In genomic region chr7:151518105-151518780, GRCh38 we compare ENCODE assay signal across 8 cellular contexts. TPM values are rescaled to one million over a fixed set of nuclear protein-coding genes. Genes with fewer than 3 reads are reported as not detected.
DNase-seq lines count a peak whose midpoint lies in the region; ATAC-seq and TF ChIP-seq lines count a peak whose summit lies in the region.

No MANE protein-coding gene starts in this region.

- H3K27me3 Mint-ChIP-seq in activated B cell treated with CpG ODN at 0.5 μM for 24 hours, result no peaks in the 10 kb centered on the region
- no peaks in the 10 kb centered on the region for H3K27me3 Mint-ChIP-seq in central memory CD8-positive, alpha-beta T cell

- CTCF ChIA-PET in activated B cell treated with CpG ODN at 0.5 μM for 24 hours (lab: Charles Lee), result interaction anchor here (1.1 kb wide), 1 partner anchor 240 kb away, joined by 3 read pairs; no protein-coding TSS in a partner anchor

- no peak for ATAC-seq in activated B cell treated with CpG ODN at 0.5 μM for 24 hours (ENCODE audit: low read depth)
- peak; percentile 5 for ATAC-seq in central memory CD8-positive, alpha-beta T cell (replicated peaks; ENCODE audit: extremely low read depth, poor library complexity, severe bottlenecking)

- DNase-seq in AG08396 (ENCODE audit: low spot score), result peak; percentile 30
- peak; percentile 63 for DNase-seq in HK-2 (ENCODE audit: unreplicated experiment)
- DNase-seq in activated B cell treated with CpG ODN at 0.5 μM for 24 hours, result peak; percentile 33
- peak; percentile 23 to 37 for DNase-seq in central memory CD8-positive, alpha-beta T cell (ENCODE audit: low spot score in 2 of 2)
- DNase-seq in left kidney (ENCODE audit: low read depth, low spot score), result peak; percentile 64
- peak; percentile 36 to 40 for DNase-seq in stimulated activated CD4-positive, alpha-beta T cell treated with anti-CD3 and anti-CD28 coated beads, Interleukin-2, amount 100 ng/mL, for 48 hours
- no peak for DNase-seq in middle frontal gyrus (ENCODE audit: extremely low spot score, low spot score)
- DNase-seq in DMS153 (lab: John Stamatoyannopoulos, UW), result no peak

- intact Hi-C loops in activated B cell treated with CpG ODN at 0.5 μM for 24 hours (cut with micrococcal nuclease), result loop anchor here (2.0 to 10.0 kb wide), 6 partner anchors 43 to 1193 kb away; partner anchors contain the start of genes ABCF2, ACTR3C and LRRC61

- H3K9me3 Mint-ChIP-seq in activated B cell treated with CpG ODN at 0.5 μM for 24 hours, result no peaks in the 10 kb centered on the region
- H3K9me3 Mint-ChIP-seq in central memory CD8-positive, alpha-beta T cell, result no peaks in the 10 kb centered on the region

- TF ChIP-seq CTCF in activated B cell treated with CpG ODN at 0.5 μM for 24 hours (IDR thresholded peaks at IDR 0.05), result no peak

- peak overlapping the region; percentile 87 for H3K27ac Mint-ChIP-seq in activated B cell treated with CpG ODN at 0.5 μM for 24 hours
- peak overlapping the region; percentile 88 for H3K27ac Mint-ChIP-seq in central memory CD8-positive, alpha-beta T cell (ENCODE audit: low read depth)

- peaks cover 19% of the 10 kb centered on the region for H3K36me3 Mint-ChIP-seq in activated B cell treated with CpG ODN at 0.5 μM for 24 hours (ENCODE audit: low read depth)
- peaks cover 21% of the 10 kb centered on the region for H3K36me3 Mint-ChIP-seq in central memory CD8-positive, alpha-beta T cell (ENCODE audit: insufficient read depth)

- H3K4me1 Mint-ChIP-seq in activated B cell treated with CpG ODN at 0.5 μM for 24 hours, result peaks cover 48% of the 10 kb centered on the region
- peaks cover 56% of the 10 kb centered on the region for H3K4me1 Mint-ChIP-seq in central memory CD8-positive, alpha-beta T cell

- peak overlapping the region; percentile 89 for H3K4me3 Mint-ChIP-seq in activated B cell treated with CpG ODN at 0.5 μM for 24 hours
- H3K4me3 Mint-ChIP-seq in central memory CD8-positive, alpha-beta T cell, result peak overlapping the region; percentile 84

- POLR2A ChIA-PET in activated B cell treated with CpG ODN at 0.5 μM for 24 hours (lab: Charles Lee), result interaction anchor here (0.7 to 2.7 kb wide), 4 partner anchors 45 to 115 kb away, joined by 3 to 34 read pairs (median 4); no protein-coding TSS in a partner anchor

RNA-seq across cellular contexts. Expression of gene RHEB, which starts 1.5 kb away (rescaled TPM):
- 30.5 and 32.8 TPM in 2 replicates for total RNA-seq in activated B cell treated with CpG ODN at 0.5 μM for 24 hours

Comparison
In these comparisons a context has a peak if more than half of its experiments do, and no peak if none do; other contexts are left out.
1. DNase-seq: peak in AG08396 (single experiment), HK-2 (single experiment), activated B cell treated with CpG ODN at 0.5 μM for 24 hours (single experiment), central memory CD8-positive, alpha-beta T cell (2 of 2), left kidney (single experiment) and stimulated activated CD4-positive, alpha-beta T cell treated with anti-CD3 and anti-CD28 coated beads, Interleukin-2, amount 100 ng/mL, for 48 hours (2 of 2); none in middle frontal gyrus (single experiment) and DMS153 (single experiment).